1 cellular context compared by ENCODE assay signal in the genomic region with DNA sequence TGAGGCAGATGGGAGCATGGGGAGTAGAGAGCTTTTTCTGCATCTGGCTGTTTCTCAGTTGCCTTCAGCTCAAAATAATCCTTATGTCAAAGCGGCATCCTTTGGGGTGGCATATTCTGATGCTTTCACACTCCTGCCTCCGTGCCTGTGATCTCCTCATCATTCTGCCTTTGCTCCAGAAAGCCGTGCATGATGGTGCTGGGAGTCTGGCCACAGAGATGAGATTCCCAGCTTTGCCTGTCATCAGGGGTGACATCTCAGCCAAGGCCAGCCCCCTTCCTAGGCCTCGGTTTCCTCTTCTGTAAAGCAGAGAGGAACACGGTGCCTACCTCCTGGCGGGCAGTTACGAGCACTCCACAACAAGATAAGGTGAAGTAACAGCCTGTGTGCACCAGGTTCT.
TF ChIP-seq lines count a peak whose summit lies in the region.

No MANE protein-coding gene starts in this region.

TF ChIP-seq in H1, 55 proteins besides CTCF, POLR2A, EP300 and RAD21:
- no peak for TF ChIP-seq CHD2 (IDR thresholded peaks at IDR 0.05; ENCODE audit: low read length)
- no peak for TF ChIP-seq PHF8 (conservative IDR thresholded peaks at IDR 0.05; ENCODE audit: low read depth, low read length)
